Comparison of ENCODE assay signal across 15 cellular contexts in genomic region chr14:39641224-39641623, GRCh38.
A peak's percentile ranks its signal among the peaks of the same experiment; 100 is the strongest.
DNase-seq lines count a peak whose midpoint lies in the region; ATAC-seq and TF ChIP-seq lines count a peak whose summit lies in the region.
"Had no signal": no experiment of that assay in that cellular context is flagged by ENCODE, and none has a peak within 500 bp of the region (broad histone marks: within the 10 kb centered on the region; RNA-seq: fewer than 3 reads in every experiment).

No MANE protein-coding gene starts in this region.

- DNase-seq in CD8-positive, alpha-beta T cell: no peak
- no peak for DNase-seq in activated CD8-positive, alpha-beta T cell treated with anti-CD3 and anti-CD28 coated beads, Interleukin-2, amount 10 ng/mL, durations not matched to agents 7 days and 5 days
- DNase-seq in aorta (no peak), BE2C (no peak), middle frontal gyrus (ENCODE audit: extremely low spot score, low spot score) (no peak), GM13976 (ENCODE audit: low spot score) (no peak)
- DNase-seq: activated B cell treated with CpG ODN at 0.5 μM for 24 hours; activated naive CD4-positive, alpha-beta T cell; left ventricle myocardium inferior; nephron progenitor cell; right cardiac atrium had no signal

- no peaks in the 10 kb centered on the region for H3K9me3 ChIP-seq in CD8-positive, alpha-beta T cell (ENCODE audit: low read length)
- no peaks in the 10 kb centered on the region for H3K9me3 ChIP-seq in aorta (ENCODE audit: control insufficient read depth, low read length)
- H3K9me3 ChIP-seq in BE2C: no peaks in the 10 kb centered on the region

- peak overlapping the region; percentile 74 for H3K27ac Mint-ChIP-seq in CD8-positive, alpha-beta T cell
- peak overlapping the region; percentile 49 for H3K27ac Mint-ChIP-seq in activated CD8-positive, alpha-beta T cell treated with anti-CD3 and anti-CD28 coated beads, Interleukin-2, amount 10 ng/mL, durations not matched to agents 7 days and 5 days
- H3K27ac Mint-ChIP-seq: activated B cell treated with CpG ODN at 0.5 μM for 24 hours, CD14-positive monocyte, nephron progenitor cell had no signal

- POLR2A ChIA-PET in CD8-positive, alpha-beta T cell (lab: Charles Lee): no interaction called here
- POLR2A ChIA-PET in activated CD8-positive, alpha-beta T cell treated with anti-CD3 and anti-CD28 coated beads, Interleukin-2, amount 10 ng/mL, durations not matched to agents 7 days and 5 days (lab: Charles Lee): no interaction called here

- H3K4me3 ChIP-seq in CD8-positive, alpha-beta T cell (ENCODE audit: low read depth, low read length): no peak overlapping the region
- no peak overlapping the region for H3K4me3 ChIP-seq in aorta (ENCODE audit: low read length in 2 of 2)
- no peak overlapping the region for H3K4me3 ChIP-seq in BE2C (ENCODE audit: low read depth, low read length)
- H3K4me3 ChIP-seq: left ventricle myocardium inferior had no signal

- ATAC-seq in CD8-positive, alpha-beta T cell: no peak
- ATAC-seq in GM18909 (IDR thresholded peaks at IDR 0.05; ENCODE audit: poor library complexity, unreplicated experiment) (peak; percentile 97), HG02981 (IDR thresholded peaks at IDR 0.05; ENCODE audit: unreplicated experiment) (peak; percentile 75), aorta (ENCODE audit: low FRiP score) (no peak)
- no peak for ATAC-seq in activated CD8-positive, alpha-beta T cell treated with anti-CD3 and anti-CD28 coated beads, Interleukin-2, amount 10 ng/mL, durations not matched to agents 7 days and 5 days
- ATAC-seq: right cardiac atrium had no signal

- peaks cover 14% of the 10 kb centered on the region for H3K4me1 ChIP-seq in CD8-positive, alpha-beta T cell (ENCODE audit: insufficient read depth, low read length)
- H3K4me1 ChIP-seq in aorta (ENCODE audit: control insufficient read depth in 1 of 2, insufficient read depth in 2 of 2, low read length in 2 of 2): no peaks in the 10 kb centered on the region
- H3K4me1 ChIP-seq in BE2C: no peaks in the 10 kb centered on the region
- H3K4me1 ChIP-seq: left ventricle myocardium inferior had no signal

- WGBS in aorta, 2 donors: 84% methylated on average over 1 of the region's 1 CpG

- H3K27me3 Mint-ChIP-seq in CD8-positive, alpha-beta T cell (ENCODE audit: low read depth): no peaks in the 10 kb centered on the region
- H3K27me3 Mint-ChIP-seq in activated CD8-positive, alpha-beta T cell treated with anti-CD3 and anti-CD28 coated beads, Interleukin-2, amount 10 ng/mL, durations not matched to agents 7 days and 5 days (ENCODE audit: low read depth): no peaks in the 10 kb centered on the region
- H3K27me3 Mint-ChIP-seq: activated B cell treated with CpG ODN at 0.5 μM for 24 hours; central memory CD8-positive, alpha-beta T cell had no signal

- in situ Hi-C loops in GM13976 (cut with MboI; ENCODE audit: low sequenced_read_pairs, unreplicated experiment): no loop called here

- intact Hi-C loops in CD8-positive, alpha-beta T cell (cut with DNase I, micrococcal nuclease): no loop called here
- intact Hi-C loops in aorta (cut with DNase I): no loop called here

- H3K4me1 Mint-ChIP-seq in CD8-positive, alpha-beta T cell (ENCODE audit: low read depth): peaks cover 12% of the 10 kb centered on the region
- peaks cover 6% of the 10 kb centered on the region for H3K4me1 Mint-ChIP-seq in activated CD8-positive, alpha-beta T cell treated with anti-CD3 and anti-CD28 coated beads, Interleukin-2, amount 10 ng/mL, durations not matched to agents 7 days and 5 days (ENCODE audit: low read depth)
- H3K4me1 Mint-ChIP-seq: activated B cell treated with CpG ODN at 0.5 μM for 24 hours; CD14-positive monocyte; central memory CD8-positive, alpha-beta T cell; nephron progenitor cell had no signal

- H3K27me3 ChIP-seq in CD8-positive, alpha-beta T cell (ENCODE audit: insufficient read depth, low read length): no peaks in the 10 kb centered on the region
- H3K27me3 ChIP-seq in aorta (ENCODE audit: control insufficient read depth in 1 of 2, insufficient read depth in 2 of 2, low read length in 1 of 2) (no peaks in the 10 kb centered on the region), BE2C (no peaks in the 10 kb centered on the region)

- no peaks in the 10 kb centered on the region for H3K36me3 ChIP-seq in CD8-positive, alpha-beta T cell (ENCODE audit: insufficient read depth, low read length)
- H3K36me3 ChIP-seq in aorta (ENCODE audit: control insufficient read depth in 1 of 2, insufficient read depth in 2 of 2, low read length in 1 of 2) (no peaks in the 10 kb centered on the region), BE2C (no peaks in the 10 kb centered on the region)
- H3K36me3 ChIP-seq: left ventricle myocardium inferior had no signal

- TF ChIP-seq CTCF in CD8-positive, alpha-beta T cell (IDR thresholded peaks at IDR 0.05): no peak
- no peak for TF ChIP-seq CTCF in BE2C (IDR thresholded peaks at IDR 0.05; ENCODE audit: low read depth, low read length)
- TF ChIP-seq CTCF in GM13976 (IDR thresholded peaks at IDR 0.05; ENCODE audit: borderline replicate concordance, control extremely low read depth, extremely low read depth, insufficient read depth, missing control alignments): no peak

- H3K36me3 Mint-ChIP-seq in CD8-positive, alpha-beta T cell: peaks cover 7% of the 10 kb centered on the region
- H3K36me3 Mint-ChIP-seq in activated CD8-positive, alpha-beta T cell treated with anti-CD3 and anti-CD28 coated beads, Interleukin-2, amount 10 ng/mL, durations not matched to agents 7 days and 5 days (ENCODE audit: low read depth): no peaks in the 10 kb centered on the region
- H3K36me3 Mint-ChIP-seq: CD14-positive monocyte had no signal

- CTCF ChIA-PET in CD8-positive, alpha-beta T cell (lab: Charles Lee): no interaction called here
- CTCF ChIA-PET in activated CD8-positive, alpha-beta T cell treated with anti-CD3 and anti-CD28 coated beads, Interleukin-2, amount 10 ng/mL, durations not matched to agents 7 days and 5 days (lab: Charles Lee): no interaction called here

- H3K4me3 Mint-ChIP-seq in CD8-positive, alpha-beta T cell: peak overlapping the region; percentile 38
- H3K4me3 Mint-ChIP-seq in activated CD8-positive, alpha-beta T cell treated with anti-CD3 and anti-CD28 coated beads, Interleukin-2, amount 10 ng/mL, durations not matched to agents 7 days and 5 days: peak overlapping the region; percentile 31
- H3K4me3 Mint-ChIP-seq: activated B cell treated with CpG ODN at 0.5 μM for 24 hours; CD14-positive monocyte; central memory CD8-positive, alpha-beta T cell; nephron progenitor cell had no signal

- peak overlapping the region; percentile 9 for H3K27ac ChIP-seq in CD8-positive, alpha-beta T cell (ENCODE audit: low read depth, low read length)
- H3K27ac ChIP-seq in aorta (ENCODE audit: low read depth in 1 of 2, low read length in 2 of 2): no peak overlapping the region
- H3K27ac ChIP-seq: left ventricle myocardium inferior had no signal

- peaks cover 24% of the 10 kb centered on the region for H3K9me3 Mint-ChIP-seq in CD8-positive, alpha-beta T cell
- H3K9me3 Mint-ChIP-seq in activated CD8-positive, alpha-beta T cell treated with anti-CD3 and anti-CD28 coated beads, Interleukin-2, amount 10 ng/mL, durations not matched to agents 7 days and 5 days (ENCODE audit: insufficient read depth): peaks cover 8% of the 10 kb centered on the region

Comparison
In these comparisons a context has a peak if more than half of its experiments do, and no peak if none do; other contexts are left out.
1. ATAC-seq: peak in GM18909 (single experiment) and HG02981 (single experiment); none in CD8-positive, alpha-beta T cell (single experiment), activated CD8-positive, alpha-beta T cell treated with anti-CD3 and anti-CD28 coated beads, Interleukin-2, amount 10 ng/mL, durations not matched to agents 7 days and 5 days (single experiment) and aorta (single experiment).